ENCODE assay signal across 8 cellular contexts in genomic region chr9:73149371-73150067, GRCh38. TPM values are rescaled to one million over a fixed set of nuclear protein-coding genes. Genes with fewer than 3 reads are reported as not detected.
A peak's percentile ranks its signal among the peaks of the same experiment; 100 is the strongest.
DNase-seq lines count a peak whose midpoint lies in the region; ATAC-seq and TF ChIP-seq lines count a peak whose summit lies in the region.

No MANE protein-coding gene starts in this region.

- no peak overlapping the region for H2AFZ ChIP-seq in PC-9

- peak overlapping the region; percentile 54 for H3K4me3 Mint-ChIP-seq in chondrocyte (ENCODE audit: unreplicated experiment)

- no peak for TF ChIP-seq CTCF in AG09309 (IDR thresholded peaks at IDR 0.05; ENCODE audit: control insufficient read depth, insufficient read depth, low read depth, low read length, missing control alignments)
- no peak for TF ChIP-seq CTCF in PC-9 (conservative IDR thresholded peaks at IDR 0.05)
- TF ChIP-seq CTCF in chondrocyte (IDR thresholded peaks at IDR 0.05), result no peak

- H3K27ac ChIP-seq in PC-9, result peak overlapping the region; percentile 86
- peak overlapping the region; percentile 36 to 54 for H3K27ac ChIP-seq in mucosa of rectum (ENCODE audit: low read depth in 2 of 2, low read length in 2 of 2)

- H3K79me2 ChIP-seq in PC-9 (ENCODE audit: low read depth), result peaks cover 15% of the 10 kb centered on the region; the same call in 1 of the 2 replicates

- H3K4me3 ChIP-seq in AG09309 (ENCODE audit: control insufficient read depth, low read depth, low read length) (no peak overlapping the region; the same call in 1 of the 2 replicates), PC-9 (no peak overlapping the region; the same call in 1 of the 2 replicates), mucosa of rectum (ENCODE audit: low read length in 2 of 2) (peak overlapping the region in 1 of 2 donors; percentile 0)

- no peaks in the 10 kb centered on the region for H4K20me1 ChIP-seq in PC-9 (ENCODE audit: insufficient read depth)

- peak; percentile 75 for ATAC-seq in GM18858 (IDR thresholded peaks at IDR 0.05; ENCODE audit: unreplicated experiment)
- ATAC-seq in HG02981 (IDR thresholded peaks at IDR 0.05; ENCODE audit: unreplicated experiment), result peak; percentile 85

- H3K27me3 Mint-ChIP-seq in chondrocyte (ENCODE audit: low read depth), result no peaks in the 10 kb centered on the region

- no peaks in the 10 kb centered on the region for H3K9me3 Mint-ChIP-seq in chondrocyte (ENCODE audit: low read depth)

- H3K27ac Mint-ChIP-seq in chondrocyte (ENCODE audit: unreplicated experiment), result peak overlapping the region; percentile 98

- POLR2A ChIA-PET in PC-9 (lab: Charles Lee; ENCODE audit: unreplicated experiment), result interaction anchor here (0.6 to 0.8 kb wide), 2 partner anchors 46 to 1281 kb away, joined by 3 to 4 read pairs; no protein-coding TSS in a partner anchor

- H3K9me2 ChIP-seq in PC-9 (ENCODE audit: insufficient read depth), result no peaks in the 10 kb centered on the region

- no peak overlapping the region for H3K9ac ChIP-seq in mucosa of rectum (ENCODE audit: low read depth in 1 of 2, low read length in 2 of 2)

- H3K4me1 ChIP-seq in PC-9 (replicated peaks; ENCODE audit: insufficient read depth) (peaks cover 67% of the 10 kb centered on the region), mucosa of rectum (ENCODE audit: control insufficient read depth in 2 of 2, insufficient read depth in 2 of 2, low read length in 2 of 2) (peaks cover 2 to 7% of the 10 kb centered on the region in 2 donors)

- H3K4me2 ChIP-seq in PC-9, result peak overlapping the region; percentile 59

- BruUV-seq in PC-9 (replicated peaks; lab: Mats Ljungman, UMichigan), result no TSS peak

- peaks cover 6% of the 10 kb centered on the region; the same call in 1 of the 2 replicates for H3K36me3 ChIP-seq in PC-9 (ENCODE audit: low read depth)
- H3K36me3 ChIP-seq in mucosa of rectum (ENCODE audit: control insufficient read depth in 2 of 2, insufficient read depth in 2 of 2, low read length in 2 of 2), result no peaks in the 10 kb centered on the region

- intact Hi-C loops in PC-9 (cut with micrococcal nuclease; ENCODE audit: unreplicated experiment), result loop anchor here (10.0 kb wide), 1 partner anchor 1005 kb away; the partner anchor contains the start of gene GDA

- peaks cover 58% of the 10 kb centered on the region for H3K4me1 Mint-ChIP-seq in chondrocyte (ENCODE audit: low read depth)

- DNase-seq in AG09309 (ENCODE audit: low read depth) (peak; percentile 59), PC-9 (peak in 1 of 2 experiments; percentile 81), chondrocyte (ENCODE audit: low spot score) (no peak), cerebellum (ENCODE audit: low spot score) (no peak), NCI-H1105 (lab: John Stamatoyannopoulos, UW) (no peak)

- peaks cover 2% of the 10 kb centered on the region for H3K36me3 Mint-ChIP-seq in chondrocyte (ENCODE audit: low read depth)

- CTCF ChIA-PET in PC-9 (lab: Charles Lee), result interaction anchor here (0.6 kb wide), 1 partner anchor 16 kb away, joined by 6 read pairs; no protein-coding TSS in a partner anchor

- H3K27me3 ChIP-seq in PC-9 (ENCODE audit: insufficient read depth, low read depth), result no peaks in the 10 kb centered on the region
- H3K27me3 ChIP-seq in mucosa of rectum (ENCODE audit: control insufficient read depth in 2 of 2, insufficient read depth in 2 of 2, low read length in 2 of 2), result no peaks in the 10 kb centered on the region

- H3F3A ChIP-seq in PC-9 (ENCODE audit: insufficient read depth, low read depth), result peaks cover 36% of the 10 kb centered on the region; the same call in 1 of the 2 replicates

- H3K9me3 ChIP-seq in PC-9 (ENCODE audit: insufficient read depth, low read depth) (peaks cover 36% of the 10 kb centered on the region), mucosa of rectum (ENCODE audit: control insufficient read depth in 2 of 2, low read length in 2 of 2) (no peaks in the 10 kb centered on the region)

RNA-seq across cellular contexts. Expression of gene ANXA1, which starts 2.1 kb away (rescaled TPM):
- total RNA-seq in PC-9 (2021) (653 and 753 TPM in 2 replicates), chondrocyte (294 to 376 TPM (median 369 TPM) in 3 replicates), cerebellum (17.8 TPM)

Comparison
In these comparisons a context has a peak if more than half of its experiments do, and no peak if none do; other contexts are left out.
1. RNA of gene ANXA1, which starts 2.1 kb away (total RNA-seq): 653 to 753 TPM in PC-9 and 294 to 376 TPM in chondrocyte; 17.8 TPM in cerebellum (single experiment); every median in the first group is over 10 times any median in the second.